Comparison of ENCODE assay signal across 1 cellular context in the genomic region with DNA sequence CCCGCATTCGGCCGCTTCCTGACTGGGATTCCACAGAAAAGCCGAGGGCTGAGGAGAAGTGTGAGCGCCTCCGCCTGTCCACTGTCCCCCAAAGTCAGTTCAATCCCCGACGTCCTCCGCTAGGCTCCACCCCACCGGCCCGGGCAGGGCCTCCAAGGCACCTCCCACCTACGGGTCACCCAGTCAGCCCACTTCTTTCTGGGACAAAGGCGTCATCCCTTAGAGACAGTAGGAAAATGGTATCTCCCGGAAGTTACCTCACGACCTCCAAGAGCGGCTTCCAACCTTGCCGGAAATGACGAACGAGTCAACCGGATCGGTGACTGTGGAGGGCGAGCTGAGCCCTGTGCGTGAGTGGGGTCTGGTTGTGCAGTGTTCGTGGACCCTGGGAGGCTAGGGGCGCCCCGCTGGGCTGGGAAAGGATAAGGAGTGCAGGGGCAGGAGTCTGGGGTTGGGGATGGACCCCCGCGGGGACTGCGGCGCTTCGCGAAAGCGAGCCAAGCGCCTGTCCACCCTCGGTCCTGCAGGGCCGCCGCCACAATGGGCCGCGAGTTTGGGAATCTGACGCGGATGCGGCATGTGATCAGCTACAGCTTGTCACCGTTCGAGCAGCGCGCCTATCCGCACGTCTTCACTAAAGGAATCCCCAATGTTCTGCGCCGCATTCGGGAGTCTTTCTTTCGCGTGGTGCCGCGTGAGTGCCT.
TF ChIP-seq lines count a peak whose summit lies in the region.

A gene with protein sequence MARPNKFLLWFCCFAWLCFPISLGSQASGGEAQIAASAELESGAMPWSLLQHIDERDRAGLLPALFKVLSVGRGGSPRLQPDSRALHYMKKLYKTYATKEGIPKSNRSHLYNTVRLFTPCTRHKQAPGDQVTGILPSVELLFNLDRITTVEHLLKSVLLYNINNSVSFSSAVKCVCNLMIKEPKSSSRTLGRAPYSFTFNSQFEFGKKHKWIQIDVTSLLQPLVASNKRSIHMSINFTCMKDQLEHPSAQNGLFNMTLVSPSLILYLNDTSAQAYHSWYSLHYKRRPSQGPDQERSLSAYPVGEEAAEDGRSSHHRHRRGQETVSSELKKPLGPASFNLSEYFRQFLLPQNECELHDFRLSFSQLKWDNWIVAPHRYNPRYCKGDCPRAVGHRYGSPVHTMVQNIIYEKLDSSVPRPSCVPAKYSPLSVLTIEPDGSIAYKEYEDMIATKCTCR (minus strand): TSS at position 128 of the 704 bp plus-strand sequence. CDS start 1,936 bp downstream, outside the sequence.
A gene (plus strand): TSS at position 301 of the 704 bp plus-strand sequence. CDS start 240 bp downstream, at position 541.

TF ChIP-seq in K562, 482 proteins besides CTCF, POLR2A, EP300 and RAD21 (continued from another document and continues in another):
- TF ChIP-seq, protein P1, sequence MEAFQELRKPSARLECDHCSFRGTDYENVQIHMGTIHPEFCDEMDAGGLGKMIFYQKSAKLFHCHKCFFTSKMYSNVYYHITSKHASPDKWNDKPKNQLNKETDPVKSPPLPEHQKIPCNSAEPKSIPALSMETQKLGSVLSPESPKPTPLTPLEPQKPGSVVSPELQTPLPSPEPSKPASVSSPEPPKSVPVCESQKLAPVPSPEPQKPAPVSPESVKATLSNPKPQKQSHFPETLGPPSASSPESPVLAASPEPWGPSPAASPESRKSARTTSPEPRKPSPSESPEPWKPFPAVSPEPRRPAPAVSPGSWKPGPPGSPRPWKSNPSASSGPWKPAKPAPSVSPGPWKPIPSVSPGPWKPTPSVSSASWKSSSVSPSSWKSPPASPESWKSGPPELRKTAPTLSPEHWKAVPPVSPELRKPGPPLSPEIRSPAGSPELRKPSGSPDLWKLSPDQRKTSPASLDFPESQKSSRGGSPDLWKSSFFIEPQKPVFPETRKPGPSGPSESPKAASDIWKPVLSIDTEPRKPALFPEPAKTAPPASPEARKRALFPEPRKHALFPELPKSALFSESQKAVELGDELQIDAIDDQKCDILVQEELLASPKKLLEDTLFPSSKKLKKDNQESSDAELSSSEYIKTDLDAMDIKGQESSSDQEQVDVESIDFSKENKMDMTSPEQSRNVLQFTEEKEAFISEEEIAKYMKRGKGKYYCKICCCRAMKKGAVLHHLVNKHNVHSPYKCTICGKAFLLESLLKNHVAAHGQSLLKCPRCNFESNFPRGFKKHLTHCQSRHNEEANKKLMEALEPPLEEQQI (IDR thresholded peaks at IDR 0.05) = no peak
- TF ChIP-seq, protein P2, sequence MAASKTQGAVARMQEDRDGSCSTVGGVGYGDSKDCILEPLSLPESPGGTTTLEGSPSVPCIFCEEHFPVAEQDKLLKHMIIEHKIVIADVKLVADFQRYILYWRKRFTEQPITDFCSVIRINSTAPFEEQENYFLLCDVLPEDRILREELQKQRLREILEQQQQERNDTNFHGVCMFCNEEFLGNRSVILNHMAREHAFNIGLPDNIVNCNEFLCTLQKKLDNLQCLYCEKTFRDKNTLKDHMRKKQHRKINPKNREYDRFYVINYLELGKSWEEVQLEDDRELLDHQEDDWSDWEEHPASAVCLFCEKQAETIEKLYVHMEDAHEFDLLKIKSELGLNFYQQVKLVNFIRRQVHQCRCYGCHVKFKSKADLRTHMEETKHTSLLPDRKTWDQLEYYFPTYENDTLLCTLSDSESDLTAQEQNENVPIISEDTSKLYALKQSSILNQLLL (CRISPR knock-in tag; IDR thresholded peaks at IDR 0.05; ENCODE audit: borderline replicate concordance) = no peak
- TF ChIP-seq NELFE (IDR thresholded peaks at IDR 0.05; ENCODE audit: insufficient read depth, insufficient read length) (no peak), ETV5 (CRISPR knock-in tag; IDR thresholded peaks at IDR 0.05; ENCODE audit: low read depth) (peak; percentile 66), HSF4 (CRISPR knock-in tag; IDR thresholded peaks at IDR 0.05; ENCODE audit: borderline replicate concordance) (no peak), SNRNP70 (optimal IDR thresholded peaks at IDR 0.05; ENCODE audit: low read depth, low read length) (no peak), GABPB1 (CRISPR knock-in tag; IDR thresholded peaks at IDR 0.05) (peak; percentile 97), U2AF2 (optimal IDR thresholded peaks at IDR 0.05; ENCODE audit: low read depth, low read length) (no peak), RBM25 (IDR thresholded peaks at IDR 0.05; ENCODE audit: low read depth, low read length, severe bottlenecking) (no peak), SMAD4 (CRISPR knock-in tag; conservative IDR thresholded peaks at IDR 0.05) (no peak; the same call in 1 of the 2 replicates), HNRNPH1 (optimal IDR thresholded peaks at IDR 0.05; ENCODE audit: low read depth, low read length) (no peak), FOXK1 (CRISPR knock-in tag; IDR thresholded peaks at IDR 0.05; ENCODE audit: borderline replicate concordance) (0 out of 2 replicates have a peak, but pooled peaks have one; percentile 17), SREBF2 (CRISPR knock-in tag; IDR thresholded peaks at IDR 0.05) (peak; percentile 94; the same call in 1 of the 2 replicates), POLR3G (IDR thresholded peaks at IDR 0.05; ENCODE audit: extremely low read depth, insufficient read length, insufficient replicate concordance) (no peak), ZNF668 (CRISPR knock-in tag; IDR thresholded peaks at IDR 0.05) (no peak), ILK (tag; IDR thresholded peaks at IDR 0.05; ENCODE audit: borderline replicate concordance, low read depth) (no peak), HIVEP1 (CRISPR knock-in tag; IDR thresholded peaks at IDR 0.05) (no peak), TEAD4 (IDR thresholded peaks at IDR 0.05; ENCODE audit: low read length) (0 out of 2 replicates have a peak, but pooled peaks have one; percentile 4), TEAD4 (CRISPR knock-in tag; IDR thresholded peaks at IDR 0.05; ENCODE audit: borderline replicate concordance) (no peak), MTA3 (IDR thresholded peaks at IDR 0.05; ENCODE audit: borderline replicate concordance) (peak; percentile 81), THRAP3 (IDR thresholded peaks at IDR 0.05; ENCODE audit: borderline replicate concordance) (no peak), FOXK2 (conservative IDR thresholded peaks at IDR 0.05 in 1 of 2, IDR thresholded peaks at IDR 0.05 in 1 of 2; ENCODE audit: low read depth in 2 of 2) (peak; percentile 52 to 99; a peak in 3 of 4 replicates), EHMT2 (IDR thresholded peaks at IDR 0.05) (no peak), KDM1A (IDR thresholded peaks at IDR 0.05) (no peak), MYC (IDR thresholded peaks at IDR 0.05; ENCODE audit: low read depth, low read length) (peak; percentile 40), MYC (CRISPR knock-in tag; IDR thresholded peaks at IDR 0.05; ENCODE audit: borderline replicate concordance, low read depth) (0 out of 2 replicates have a peak, but pooled peaks have one; percentile 65), ZNF24 (IDR thresholded peaks at IDR 0.05) (no peak), CREBBP (IDR thresholded peaks at IDR 0.05; ENCODE audit: low read depth, low read length) (no peak), ZFP36 (IDR thresholded peaks at IDR 0.05; ENCODE audit: low read depth, low read length, partially characterized antibody) (no peak), PML (IDR thresholded peaks at IDR 0.05; ENCODE audit: low read length) (peak; percentile 93), CHCHD3 (CRISPR knock-in tag; IDR thresholded peaks at IDR 0.05) (no peak), ZNF263 (CRISPR knock-in tag; IDR thresholded peaks at IDR 0.05; ENCODE audit: borderline replicate concordance) (0 out of 2 replicates have a peak, but pooled peaks have one; percentile 46), LCOR (CRISPR knock-in tag; IDR thresholded peaks at IDR 0.05) (peak; percentile 95), SIN3B (IDR thresholded peaks at IDR 0.05; ENCODE audit: low read depth) (peak; percentile 73), CCAR2 (IDR thresholded peaks at IDR 0.05; ENCODE audit: low read depth, low read length) (no peak), ZFP30 (CRISPR knock-in tag; IDR thresholded peaks at IDR 0.05; ENCODE audit: borderline replicate concordance) (no peak), TEAD1 (CRISPR knock-in tag; IDR thresholded peaks at IDR 0.05) (no peak; a peak in 1 of 4 replicates), HOXB6 (CRISPR knock-in tag; IDR thresholded peaks at IDR 0.05; ENCODE audit: borderline replicate concordance) (no peak)
- TF ChIP-seq, protein P3, sequence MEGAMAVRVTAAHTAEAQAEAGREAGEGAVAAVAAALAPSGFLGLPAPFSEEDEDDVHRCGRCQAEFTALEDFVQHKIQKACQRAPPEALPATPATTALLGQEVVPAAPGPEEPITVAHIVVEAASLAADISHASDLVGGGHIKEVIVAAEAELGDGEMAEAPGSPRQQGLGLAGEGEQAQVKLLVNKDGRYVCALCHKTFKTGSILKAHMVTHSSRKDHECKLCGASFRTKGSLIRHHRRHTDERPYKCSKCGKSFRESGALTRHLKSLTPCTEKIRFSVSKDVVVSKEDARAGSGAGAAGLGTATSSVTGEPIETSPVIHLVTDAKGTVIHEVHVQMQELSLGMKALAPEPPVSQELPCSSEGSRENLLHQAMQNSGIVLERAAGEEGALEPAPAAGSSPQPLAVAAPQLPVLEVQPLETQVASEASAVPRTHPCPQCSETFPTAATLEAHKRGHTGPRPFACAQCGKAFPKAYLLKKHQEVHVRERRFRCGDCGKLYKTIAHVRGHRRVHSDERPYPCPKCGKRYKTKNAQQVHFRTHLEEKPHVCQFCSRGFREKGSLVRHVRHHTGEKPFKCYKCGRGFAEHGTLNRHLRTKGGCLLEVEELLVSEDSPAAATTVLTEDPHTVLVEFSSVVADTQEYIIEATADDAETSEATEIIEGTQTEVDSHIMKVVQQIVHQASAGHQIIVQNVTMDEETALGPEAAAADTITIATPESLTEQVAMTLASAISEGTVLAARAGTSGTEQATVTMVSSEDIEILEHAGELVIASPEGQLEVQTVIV (CRISPR knock-in tag; IDR thresholded peaks at IDR 0.05; ENCODE audit: borderline replicate concordance) = no peak
- TF ChIP-seq, protein P4, sequence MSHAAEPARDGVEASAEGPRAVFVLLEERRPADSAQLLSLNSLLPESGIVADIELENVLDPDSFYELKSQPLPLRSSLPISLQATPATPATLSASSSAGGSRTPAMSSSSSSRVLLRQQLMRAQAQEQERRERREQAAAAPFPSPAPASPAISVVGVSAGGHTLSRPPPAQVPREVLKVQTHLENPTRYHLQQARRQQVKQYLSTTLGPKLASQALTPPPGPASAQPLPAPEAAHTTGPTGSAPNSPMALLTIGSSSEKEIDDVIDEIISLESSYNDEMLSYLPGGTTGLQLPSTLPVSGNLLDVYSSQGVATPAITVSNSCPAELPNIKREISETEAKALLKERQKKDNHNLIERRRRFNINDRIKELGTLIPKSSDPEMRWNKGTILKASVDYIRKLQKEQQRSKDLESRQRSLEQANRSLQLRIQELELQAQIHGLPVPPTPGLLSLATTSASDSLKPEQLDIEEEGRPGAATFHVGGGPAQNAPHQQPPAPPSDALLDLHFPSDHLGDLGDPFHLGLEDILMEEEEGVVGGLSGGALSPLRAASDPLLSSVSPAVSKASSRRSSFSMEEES (CRISPR knock-in tag; IDR thresholded peaks at IDR 0.05) = no peak
- TF ChIP-seq, protein P5, sequence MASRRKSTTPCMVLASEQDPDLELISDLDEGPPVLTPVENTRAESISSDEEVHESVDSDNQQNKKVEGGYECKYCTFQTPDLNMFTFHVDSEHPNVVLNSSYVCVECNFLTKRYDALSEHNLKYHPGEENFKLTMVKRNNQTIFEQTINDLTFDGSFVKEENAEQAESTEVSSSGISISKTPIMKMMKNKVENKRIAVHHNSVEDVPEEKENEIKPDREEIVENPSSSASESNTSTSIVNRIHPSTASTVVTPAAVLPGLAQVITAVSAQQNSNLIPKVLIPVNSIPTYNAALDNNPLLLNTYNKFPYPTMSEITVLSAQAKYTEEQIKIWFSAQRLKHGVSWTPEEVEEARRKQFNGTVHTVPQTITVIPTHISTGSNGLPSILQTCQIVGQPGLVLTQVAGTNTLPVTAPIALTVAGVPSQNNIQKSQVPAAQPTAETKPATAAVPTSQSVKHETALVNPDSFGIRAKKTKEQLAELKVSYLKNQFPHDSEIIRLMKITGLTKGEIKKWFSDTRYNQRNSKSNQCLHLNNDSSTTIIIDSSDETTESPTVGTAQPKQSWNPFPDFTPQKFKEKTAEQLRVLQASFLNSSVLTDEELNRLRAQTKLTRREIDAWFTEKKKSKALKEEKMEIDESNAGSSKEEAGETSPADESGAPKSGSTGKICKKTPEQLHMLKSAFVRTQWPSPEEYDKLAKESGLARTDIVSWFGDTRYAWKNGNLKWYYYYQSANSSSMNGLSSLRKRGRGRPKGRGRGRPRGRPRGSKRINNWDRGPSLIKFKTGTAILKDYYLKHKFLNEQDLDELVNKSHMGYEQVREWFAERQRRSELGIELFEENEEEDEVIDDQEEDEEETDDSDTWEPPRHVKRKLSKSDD (conservative IDR thresholded peaks at IDR 0.05; ENCODE audit: low read length) = no peak
- TF ChIP-seq, protein P6, sequence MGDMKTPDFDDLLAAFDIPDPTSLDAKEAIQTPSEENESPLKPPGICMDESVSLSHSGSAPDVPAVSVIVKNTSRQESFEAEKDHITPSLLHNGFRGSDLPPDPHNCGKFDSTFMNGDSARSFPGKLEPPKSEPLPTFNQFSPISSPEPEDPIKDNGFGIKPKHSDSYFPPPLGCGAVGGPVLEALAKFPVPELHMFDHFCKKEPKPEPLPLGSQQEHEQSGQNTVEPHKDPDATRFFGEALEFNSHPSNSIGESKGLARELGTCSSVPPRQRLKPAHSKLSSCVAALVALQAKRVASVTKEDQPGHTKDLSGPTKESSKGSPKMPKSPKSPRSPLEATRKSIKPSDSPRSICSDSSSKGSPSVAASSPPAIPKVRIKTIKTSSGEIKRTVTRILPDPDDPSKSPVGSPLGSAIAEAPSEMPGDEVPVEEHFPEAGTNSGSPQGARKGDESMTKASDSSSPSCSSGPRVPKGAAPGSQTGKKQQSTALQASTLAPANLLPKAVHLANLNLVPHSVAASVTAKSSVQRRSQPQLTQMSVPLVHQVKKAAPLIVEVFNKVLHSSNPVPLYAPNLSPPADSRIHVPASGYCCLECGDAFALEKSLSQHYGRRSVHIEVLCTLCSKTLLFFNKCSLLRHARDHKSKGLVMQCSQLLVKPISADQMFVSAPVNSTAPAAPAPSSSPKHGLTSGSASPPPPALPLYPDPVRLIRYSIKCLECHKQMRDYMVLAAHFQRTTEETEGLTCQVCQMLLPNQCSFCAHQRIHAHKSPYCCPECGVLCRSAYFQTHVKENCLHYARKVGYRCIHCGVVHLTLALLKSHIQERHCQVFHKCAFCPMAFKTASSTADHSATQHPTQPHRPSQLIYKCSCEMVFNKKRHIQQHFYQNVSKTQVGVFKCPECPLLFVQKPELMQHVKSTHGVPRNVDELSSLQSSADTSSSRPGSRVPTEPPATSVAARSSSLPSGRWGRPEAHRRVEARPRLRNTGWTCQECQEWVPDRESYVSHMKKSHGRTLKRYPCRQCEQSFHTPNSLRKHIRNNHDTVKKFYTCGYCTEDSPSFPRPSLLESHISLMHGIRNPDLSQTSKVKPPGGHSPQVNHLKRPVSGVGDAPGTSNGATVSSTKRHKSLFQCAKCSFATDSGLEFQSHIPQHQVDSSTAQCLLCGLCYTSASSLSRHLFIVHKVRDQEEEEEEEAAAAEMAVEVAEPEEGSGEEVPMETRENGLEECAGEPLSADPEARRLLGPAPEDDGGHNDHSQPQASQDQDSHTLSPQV (IDR thresholded peaks at IDR 0.05) = no peak; the same call in 1 of the 2 replicates
- TF ChIP-seq, protein P7, sequence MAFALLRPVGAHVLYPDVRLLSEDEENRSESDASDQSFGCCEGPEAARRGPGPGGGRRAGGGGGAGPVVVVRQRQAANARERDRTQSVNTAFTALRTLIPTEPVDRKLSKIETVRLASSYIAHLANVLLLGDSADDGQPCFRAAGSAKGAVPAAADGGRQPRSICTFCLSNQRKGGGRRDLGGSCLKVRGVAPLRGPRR (CRISPR knock-in tag; IDR thresholded peaks at IDR 0.05) = no peak
